8 cellular contexts compared by ENCODE assay signal in genomic region chr11:65040520-65041205, GRCh38. TPM values are rescaled to one million over a fixed set of nuclear protein-coding genes. Genes with fewer than 3 reads are reported as not detected.
DNase-seq lines count a peak whose midpoint lies in the region; ATAC-seq and TF ChIP-seq lines count a peak whose summit lies in the region.

No MANE protein-coding gene starts in this region.

- no peak overlapping the region; the same call in 1 of the 2 replicates for H3K23ac ChIP-seq in IMR-90 (ENCODE audit: low read depth, low read length)

- H3K79me2 ChIP-seq in OCI-LY7 (ENCODE audit: insufficient read depth, low read depth, low read length): peaks cover 23% of the 10 kb centered on the region; the same call in 1 of the 2 replicates

- peak overlapping the region; percentile 80 for H2AK9ac ChIP-seq in IMR-90 (replicated peaks; ENCODE audit: low read depth, low read length, poor library complexity)

- peak overlapping the region; percentile 72 for H2BK120ac ChIP-seq in IMR-90 (ENCODE audit: low read depth, low read length)

- in situ Hi-C loops in IMR-90 (cut with MboI; ENCODE audit: low sequenced_read_pairs): no loop called here

- POLR2A ChIA-PET in IMR-90 (lab: Charles Lee; ENCODE audit: unreplicated experiment) (interaction anchor here (0.6 kb wide), 1 partner anchor 12 kb away, joined by 3 read pairs; no protein-coding TSS in a partner anchor), OCI-LY7 (lab: Charles Lee) (interaction anchor here (0.5 to 1.6 kb wide), 5 partner anchors 11 to 57 kb away, joined by 3 to 7 read pairs (median 4); partner anchors contain the start of gene CDCA5)

- H3K4me2 ChIP-seq in IMR-90 (ENCODE audit: low read depth, low read length) (peak overlapping the region; percentile 69), OCI-LY7 (ENCODE audit: low read length) (peak overlapping the region; percentile 91)

- ATAC-seq in GM21529 (IDR thresholded peaks at IDR 0.05; ENCODE audit: unreplicated experiment): peak; percentile 84
- ATAC-seq in IMR-90 (ENCODE audit: low read depth): peak; percentile 96

- H3K4ac ChIP-seq in IMR-90 (ENCODE audit: low read depth, low read length): peak overlapping the region; percentile 80

- H3K27ac ChIP-seq in IMR-90 (ENCODE audit: insufficient read depth, low read length) (peak overlapping the region; percentile 89), OCI-LY7 (ENCODE audit: low read depth, low read length, poor library complexity, severe bottlenecking) (peak overlapping the region; percentile 84)

- intact Hi-C loops in IMR-90 (cut with micrococcal nuclease): loop anchor here (1.0 to 2.0 kb wide), 2 partner anchors 13 to 44 kb away; partner anchors contain the start of genes CDCA5, SNX15 and ZFPL1
- intact Hi-C loops in OCI-LY7 (cut with micrococcal nuclease; ENCODE audit: unreplicated experiment): loop anchor here (1.0 to 2.0 kb wide), 4 partner anchors 13 to 56 kb away; partner anchors contain the start of genes ARL2, CDCA5, SNX15 and VPS51

- no peak overlapping the region for H2BK15ac ChIP-seq in IMR-90 (ENCODE audit: low read depth, low read length)

- no TSS peak for BruUV-seq in IMR-90 (replicated peaks; lab: Mats Ljungman, UMichigan)
- no TSS peak for BruUV-seq in OCI-LY7 (replicated peaks; lab: Mats Ljungman, UMichigan)

- TF ChIP-seq POLR2A in IMR-90 (IDR thresholded peaks at IDR 0.05; ENCODE audit: low read depth, low read length) (no peak), erythroblast (IDR thresholded peaks at IDR 0.05; ENCODE audit: low read length) (peak; percentile 58)

- H3K27me3 ChIP-seq in IMR-90 (ENCODE audit: control insufficient read depth, insufficient read depth, low read length): no peaks in the 10 kb centered on the region

- CTCF ChIA-PET in IMR-90 (lab: Yijun Ruan, JAX): interaction anchor here (1.0 to 1.4 kb wide), 2 partner anchors 18 to 72 kb away, joined by 3 read pairs; partner anchors contain the start of gene NAALADL1
- CTCF ChIA-PET in OCI-LY7 (lab: Charles Lee; ENCODE audit: unreplicated experiment): no interaction called here

- H4K8ac ChIP-seq in IMR-90 (ENCODE audit: low read depth in 2 of 2, low read length in 2 of 2): peak overlapping the region; percentile 8 to 90; a peak in 3 of 4 replicates

- peak overlapping the region; percentile 70 for H3K9ac ChIP-seq in IMR-90 (ENCODE audit: low read depth, low read length)

- H4K5ac ChIP-seq in IMR-90 (ENCODE audit: low read depth, low read length): peak overlapping the region; percentile 76

- TF ChIP-seq CTCF in IMR-90 (conservative IDR thresholded peaks at IDR 0.05; ENCODE audit: low read depth, low read length) (no peak), OCI-LY7 (conservative IDR thresholded peaks at IDR 0.05; ENCODE audit: low read length) (no peak)

- H3K9me3 ChIP-seq in IMR-90 (ENCODE audit: control insufficient read depth, insufficient read depth, low read length): no peaks in the 10 kb centered on the region
- no peaks in the 10 kb centered on the region for H3K9me3 ChIP-seq in OCI-LY7 (ENCODE audit: low read length)

- DNase-seq in DMS114 treated with DMSO at 0.1 percent for 48 hours (lab: John Stamatoyannopoulos, UW; ENCODE audit: unreplicated experiment): peak; percentile 94
- DNase-seq in IMR-90: peak; percentile 93
- DNase-seq in OCI-LY7 (ENCODE audit: low spot score): peak; percentile 94
- DNase-seq in activated T-cell treated with anti-CD3 and anti-CD28 coated beads for 4 hours: peak; percentile 67
- peak; percentile 96 for DNase-seq in erythroblast (lab: John Stamatoyannopoulos, UW)
- DNase-seq in mucosa of gallbladder (ENCODE audit: low spot score): peak; percentile 87
- peak; percentile 80 for DNase-seq in stimulated activated CD8-positive, alpha-beta memory T cell treated with anti-CD3 and anti-CD28 coated beads, Interleukin-4, amount 100 ng/mL, for 24 hours (ENCODE audit: low read depth)

- H3K79me1 ChIP-seq in IMR-90 (ENCODE audit: low read depth in 1 of 2, low read length in 2 of 2): peaks cover 17 to 37% of the 10 kb centered on the region in 2 experiments

- TF ChIP-seq RAD21 in IMR-90 (IDR thresholded peaks at IDR 0.05; ENCODE audit: low read length): no peak

- H2AFZ ChIP-seq in IMR-90 (replicated peaks; ENCODE audit: low read length, poor library complexity) (peak overlapping the region; percentile 98), OCI-LY7 (ENCODE audit: low read length) (peak overlapping the region; percentile 90)

- H2AK5ac ChIP-seq in IMR-90 (ENCODE audit: low read depth, low read length): no peak overlapping the region; the same call in 1 of the 2 replicates

- H3K14ac ChIP-seq in IMR-90 (replicated peaks; ENCODE audit: low read depth, low read length): peak overlapping the region; percentile 67; the same call in 1 of the 2 replicates

- H3K9me2 ChIP-seq in OCI-LY7 (ENCODE audit: insufficient read depth, low read length): no peaks in the 10 kb centered on the region

- peak overlapping the region; percentile 91 for H2BK5ac ChIP-seq in IMR-90 (ENCODE audit: low read depth, low read length, poor library complexity, severe bottlenecking)

- dilution Hi-C loops in IMR-90 (cut with HindIII; ENCODE audit: low sequenced_read_pairs, unreplicated experiment): no loop called here

- H3K4me1 ChIP-seq in IMR-90 (ENCODE audit: control insufficient read depth, insufficient read depth, low read length) (no peaks in the 10 kb centered on the region), OCI-LY7 (ENCODE audit: insufficient read depth, low read length, poor library complexity, severe bottlenecking) (peaks cover 36% of the 10 kb centered on the region)

- H3K4me3 ChIP-seq in IMR-90 (ENCODE audit: insufficient read depth, low read depth, low read length): peak overlapping the region; percentile 94
- peak overlapping the region; percentile 76 for H3K4me3 ChIP-seq in OCI-LY7 (ENCODE audit: low read depth, low read length, poor library complexity, severe bottlenecking)

- peaks cover 18% of the 10 kb centered on the region for H3K36me3 ChIP-seq in IMR-90 (ENCODE audit: control insufficient read depth, insufficient read depth, low read length)
- H3K36me3 ChIP-seq in OCI-LY7 (ENCODE audit: insufficient read depth, low read length): peaks cover 40% of the 10 kb centered on the region

- WGBS in IMR-90 (ENCODE audit: extremely low coverage in 2 of 2, insufficient read length in 1 of 2), 2 experiments: 0% methylated on average over 28 of the region's 43 CpGs; no CpG with 5 or more reads in 1 of the 2 experiments

- peak overlapping the region; percentile 22; the same call in 1 of the 2 replicates for H4K91ac ChIP-seq in IMR-90 (ENCODE audit: insufficient read depth, low read depth, low read length)

- H3K9me1 ChIP-seq in IMR-90 (ENCODE audit: insufficient read depth, low read length): peaks cover 9% of the 10 kb centered on the region; the same call in 1 of the 2 replicates

- H3K56ac ChIP-seq in IMR-90 (ENCODE audit: extremely low read depth, insufficient read depth, low read length): no peak overlapping the region

- H2BK20ac ChIP-seq in IMR-90 (ENCODE audit: low read depth, low read length): no peak overlapping the region

- 0 out of 2 replicates have a peak overlapping the region, but pooled peaks have one; percentile 33 for H3K18ac ChIP-seq in IMR-90 (ENCODE audit: low read depth, low read length)

- H4K20me1 ChIP-seq in IMR-90 (ENCODE audit: insufficient read depth, low read length) (peaks cover 5% of the 10 kb centered on the region; the same call in 1 of the 2 replicates), OCI-LY7 (ENCODE audit: insufficient read depth, low read length) (no peaks in the 10 kb centered on the region)

TF ChIP-seq in IMR-90, 13 proteins besides CTCF, POLR2A, EP300 and RAD21 (continues in another document):
- TF ChIP-seq NFE2L2 (IDR thresholded peaks at IDR 0.05; ENCODE audit: low read depth, low read length) (no peak), MXI1 (IDR thresholded peaks at IDR 0.05; ENCODE audit: borderline replicate concordance, low read depth, low read length) (0 out of 2 replicates have a peak, but pooled peaks have one; percentile 31)

RNA-seq across cellular contexts. Expression of gene SAC3D1, which starts 0.3 kb away (rescaled TPM):
- total RNA-seq in IMR-90 (2012; rRNA removed) (2.8 and 2.9 TPM in 2 replicates), OCI-LY7 (2022) (32.5 and 32.7 TPM in 2 replicates), mucosa of gallbladder (9.9 TPM)
- polyA plus RNA-seq in IMR-90 (2012; rRNA removed): 13.2 and 15.4 TPM in 2 replicates
- polyA plus RNA-seq in IMR-90 (2012; cell fraction: cytosol; rRNA removed): 15.5 and 29.2 TPM in 2 replicates
- 6.5 and 20.0 TPM in 2 replicates for polyA plus RNA-seq in IMR-90 (2012; cell fraction: nucleus; rRNA removed; ENCODE audit: low replicate concordance)
- 23.3 and 28.2 TPM in 2 replicates for total RNA-seq in OCI-LY7 (2014; rRNA removed; shearing (Covaris generic))

RNA-seq across cellular contexts. Expression of gene SNX15, which starts 13.4 kb away (rescaled TPM):
- 8.1 and 9.0 TPM in 2 replicates for total RNA-seq in IMR-90 (2012; rRNA removed)
- polyA plus RNA-seq in IMR-90 (2012; rRNA removed): 15.2 and 16.3 TPM in 2 replicates
- 12.7 and 13.7 TPM in 2 replicates for polyA plus RNA-seq in IMR-90 (2012; cell fraction: cytosol; rRNA removed)
- 11.7 and 14.6 TPM in 2 replicates for polyA plus RNA-seq in IMR-90 (2012; cell fraction: nucleus; rRNA removed; ENCODE audit: low replicate concordance)
- total RNA-seq in OCI-LY7 (2014; rRNA removed; shearing (Covaris generic)): 25.9 and 31.6 TPM in 2 replicates
- 28.3 and 33.6 TPM in 2 replicates for total RNA-seq in OCI-LY7 (2022)
- 39.4 TPM for total RNA-seq in mucosa of gallbladder

RNA-seq across cellular contexts. Expression of gene NAALADL1, which starts 17.7 kb away (rescaled TPM):
- total RNA-seq in IMR-90 (2012; rRNA removed) (2.8 and 3.8 TPM in 2 replicates), OCI-LY7 (2022) (3.9 and 4.6 TPM in 2 replicates), mucosa of gallbladder (10.4 TPM)
- polyA plus RNA-seq in IMR-90 (2012; rRNA removed): 5.8 and 6.3 TPM in 2 replicates
- polyA plus RNA-seq in IMR-90 (2012; cell fraction: cytosol; rRNA removed): 6.2 and 7.2 TPM in 2 replicates
- polyA plus RNA-seq in IMR-90 (2012; cell fraction: nucleus; rRNA removed; ENCODE audit: low replicate concordance): 6.6 and 13.2 TPM in 2 replicates
- total RNA-seq in OCI-LY7 (2014; rRNA removed; shearing (Covaris generic)): 2.7 and 7.1 TPM in 2 replicates

RNA-seq across cellular contexts. Expression of gene ARL2, which starts 26.7 kb away (rescaled TPM):
- 46.4 and 48.9 TPM in 2 replicates for total RNA-seq in IMR-90 (2012; rRNA removed)
- 152 and 168 TPM in 2 replicates for polyA plus RNA-seq in IMR-90 (2012; rRNA removed)
- polyA plus RNA-seq in IMR-90 (2012; cell fraction: cytosol; rRNA removed): 75.2 and 195 TPM in 2 replicates
- 54.5 and 73.7 TPM in 2 replicates for polyA plus RNA-seq in IMR-90 (2012; cell fraction: nucleus; rRNA removed; ENCODE audit: low replicate concordance)
- 113 and 130 TPM in 2 replicates for total RNA-seq in OCI-LY7 (2014; rRNA removed; shearing (Covaris generic))
- 95.9 and 102 TPM in 2 replicates for total RNA-seq in OCI-LY7 (2022)
- 103 TPM for total RNA-seq in mucosa of gallbladder

RNA-seq across cellular contexts. Expression of gene CDCA5, which starts 43.2 kb away (rescaled TPM):
- total RNA-seq in IMR-90 (2012; rRNA removed) (9.1 and 10.0 TPM in 2 replicates), OCI-LY7 (2022) (151 and 153 TPM in 2 replicates), mucosa of gallbladder (2.1 TPM)
- polyA plus RNA-seq in IMR-90 (2012; rRNA removed): 14.0 and 14.9 TPM in 2 replicates
- polyA plus RNA-seq in IMR-90 (2012; cell fraction: cytosol; rRNA removed): 6.1 and 14.3 TPM in 2 replicates
- polyA plus RNA-seq in IMR-90 (2012; cell fraction: nucleus; rRNA removed; ENCODE audit: low replicate concordance): 14.9 and 15.2 TPM in 2 replicates
- 119 and 135 TPM in 2 replicates for total RNA-seq in OCI-LY7 (2014; rRNA removed; shearing (Covaris generic))

Comparison
In these comparisons a context has a peak if more than half of its experiments do, and no peak if none do; other contexts are left out.
1. Peak in every context shown above with its lines: DNase-seq, ATAC-seq, H3K4me3 ChIP-seq and H3K27ac ChIP-seq.